Comparison of ENCODE assay signal across 20 cellular contexts in the genomic region with DNA sequence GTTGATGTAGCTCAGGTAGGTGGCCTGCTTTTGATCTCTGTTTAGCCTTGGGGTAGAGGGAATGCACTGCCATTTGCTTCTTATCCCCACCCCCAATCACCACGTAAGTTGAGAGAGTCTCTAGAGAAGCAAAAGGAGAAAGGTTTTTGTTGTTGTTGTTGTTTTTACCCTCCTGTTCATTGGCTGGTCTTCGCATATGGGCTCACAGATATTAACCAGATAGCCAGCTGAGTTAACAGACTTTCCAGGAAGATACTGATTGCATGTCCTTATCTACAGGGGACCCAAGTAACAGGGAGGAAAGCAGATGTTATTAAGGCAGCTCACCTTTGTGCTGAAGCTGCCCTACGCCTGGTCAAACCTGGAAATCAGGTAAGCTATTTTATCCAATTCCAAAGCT. TPM values are rescaled to one million over a fixed set of nuclear protein-coding genes. Genes with fewer than 3 reads are reported as not detected.
DNase-seq lines count a peak whose midpoint lies in the region; ATAC-seq and TF ChIP-seq lines count a peak whose summit lies in the region.
"Had no signal": no experiment of that assay in that cellular context is flagged by ENCODE, and none has a peak within 500 bp of the region (broad histone marks: within the 10 kb centered on the region; RNA-seq: fewer than 3 reads in every experiment).

No MANE protein-coding gene starts in this region.

- no peak overlapping the region for H3K9ac ChIP-seq in mammary epithelial cell (ENCODE audit: insufficient read depth, low read length)
- H3K9ac ChIP-seq in adipocyte (ENCODE audit: low read length): peak overlapping the region; percentile 22

- in situ Hi-C loops in mammary epithelial cell (cut with MboI; ENCODE audit: low sequenced_read_pairs in 2 of 2) (no loop called here), brain microvascular endothelial cell (cut with HindIII; ENCODE audit: low pct_ligation_motif_present, low sequenced_read_pairs) (no loop called here)

- H3K4me1 ChIP-seq in mammary epithelial cell (ENCODE audit: insufficient read depth, low read length): peaks cover 47% of the 10 kb centered on the region
- H3K4me1 ChIP-seq in adipocyte (ENCODE audit: control insufficient read depth, insufficient read depth, low read length): peaks cover 24% of the 10 kb centered on the region

- peaks cover 72% of the 10 kb centered on the region for H3K36me3 Mint-ChIP-seq in MCF 10A (ENCODE audit: insufficient read depth, unreplicated experiment)
- H3K36me3 Mint-ChIP-seq in stimulated activated effector memory CD8-positive, alpha-beta T cell treated with anti-CD3 and anti-CD28 coated beads, Interleukin-12 subunit alpha, Interleukin-12 subunit beta, amount 100 ng/mL, for 72 hours: peaks cover 92% of the 10 kb centered on the region

- peaks cover 38% of the 10 kb centered on the region for H3K36me3 ChIP-seq in mammary epithelial cell (ENCODE audit: insufficient read depth, low read length)
- H3K36me3 ChIP-seq in KOPT-K1 (ENCODE audit: insufficient read depth, low read length): peaks cover 69% of the 10 kb centered on the region
- H3K36me3 ChIP-seq in adipocyte (ENCODE audit: control insufficient read depth, insufficient read depth, low read length, severe bottlenecking): peaks cover 56% of the 10 kb centered on the region
- H3K36me3 ChIP-seq in brain microvascular endothelial cell (replicated peaks): peaks cover 50% of the 10 kb centered on the region

- no peaks in the 10 kb centered on the region for H3K9me3 Mint-ChIP-seq in MCF 10A (ENCODE audit: unreplicated experiment)
- no peaks in the 10 kb centered on the region for H3K9me3 Mint-ChIP-seq in stimulated activated effector memory CD8-positive, alpha-beta T cell treated with anti-CD3 and anti-CD28 coated beads, Interleukin-12 subunit alpha, Interleukin-12 subunit beta, amount 100 ng/mL, for 72 hours
- H3K9me3 Mint-ChIP-seq: mesothelial cell of epicardium had no signal

- H3K79me2 ChIP-seq in mammary epithelial cell (ENCODE audit: insufficient read depth, low read length): peaks cover 56% of the 10 kb centered on the region

- no peak for ATAC-seq in stimulated activated effector memory CD8-positive, alpha-beta T cell treated with anti-CD3 and anti-CD28 coated beads, Interleukin-12 subunit alpha, Interleukin-12 subunit beta, amount 100 ng/mL, for 72 hours
- no peak for ATAC-seq in GM19035 (IDR thresholded peaks at IDR 0.05; ENCODE audit: unreplicated experiment)
- ATAC-seq: heart right ventricle, right cardiac atrium had no signal

- H3K4me1 Mint-ChIP-seq in MCF 10A (ENCODE audit: insufficient read depth, unreplicated experiment): peaks cover 15% of the 10 kb centered on the region
- H3K4me1 Mint-ChIP-seq in stimulated activated effector memory CD8-positive, alpha-beta T cell treated with anti-CD3 and anti-CD28 coated beads, Interleukin-12 subunit alpha, Interleukin-12 subunit beta, amount 100 ng/mL, for 72 hours: peaks cover 46% of the 10 kb centered on the region

- no peak for TF ChIP-seq CTCF in MCF 10A (IDR thresholded peaks at IDR 0.05; ENCODE audit: unreplicated experiment)
- no peak for TF ChIP-seq CTCF in mammary epithelial cell (conservative IDR thresholded peaks at IDR 0.05 in 1 of 2, IDR thresholded peaks at IDR 0.05 in 1 of 2; ENCODE audit: extremely low read depth in 1 of 2, insufficient read depth in 1 of 2, low read depth in 1 of 2, low read length in 2 of 2)
- no peak for TF ChIP-seq CTCF in brain microvascular endothelial cell (IDR thresholded peaks at IDR 0.05; ENCODE audit: low read depth, low read length, missing control alignments)

- BruUV-seq in MCF 10A (replicated peaks; lab: Mats Ljungman, UMichigan): no TSS peak
- no TSS peak for BruUV-seq in mammary epithelial cell (replicated peaks; lab: Mats Ljungman, UMichigan)

- H3K4me3 ChIP-seq in mammary epithelial cell (replicated peaks in 1 of 3; ENCODE audit: insufficient read depth in 1 of 3, low read depth in 2 of 3, low read length in 3 of 3) (no peak overlapping the region), adipocyte (ENCODE audit: low read length) (no peak overlapping the region), brain microvascular endothelial cell (ENCODE audit: low read depth, low read length) (no peak overlapping the region)
- H3K4me3 ChIP-seq: heart right ventricle, suprapubic skin had no signal

- CTCF ChIA-PET in MCF 10A (lab: Yijun Ruan, JAX): interaction anchor here (0.9 to 1.5 kb wide), 7 partner anchors 10 to 116 kb away, joined by 3 to 5 read pairs (median 4); partner anchors contain the start of gene ZC3H10
- CTCF ChIA-PET in mammary epithelial cell (lab: Charles Lee; ENCODE audit: low non-redundant PET): no interaction called here

- H3K27me3 Mint-ChIP-seq in MCF 10A (ENCODE audit: insufficient read depth, unreplicated experiment): no peaks in the 10 kb centered on the region

- intact Hi-C loops in MCF 10A (cut with micrococcal nuclease) (no loop called here), mammary epithelial cell (cut with micrococcal nuclease) (no loop called here)

- H3K27ac ChIP-seq in mammary epithelial cell (ENCODE audit: insufficient read depth, low read depth, low read length) (no peak overlapping the region), KOPT-K1 (ENCODE audit: low read depth, low read length, poor library complexity, severe bottlenecking) (peak overlapping the region; percentile 7), brain microvascular endothelial cell (no peak overlapping the region)
- H3K27ac ChIP-seq: heart right ventricle, suprapubic skin had no signal

- POLR2A ChIA-PET in MCF 10A (lab: Yijun Ruan, JAX): interaction anchor here (0.7 to 10.0 kb wide), 8 partner anchors 10 to 378 kb away, joined by 3 to 249 read pairs (median 4); partner anchors contain the start of genes ESYT1, RAB5B, RPL41 and SUOX

- H3K9me3 ChIP-seq in mammary epithelial cell (replicated peaks; ENCODE audit: insufficient read depth, low read length): no peaks in the 10 kb centered on the region
- no peaks in the 10 kb centered on the region for H3K9me3 ChIP-seq in KOPT-K1 (ENCODE audit: insufficient read depth, low read length, poor library complexity, severe bottlenecking)
- H3K9me3 ChIP-seq in adipocyte (ENCODE audit: control insufficient read depth, low read length): no peaks in the 10 kb centered on the region
- H3K9me3 ChIP-seq: heart right ventricle, suprapubic skin had no signal

- H2AFZ ChIP-seq in mammary epithelial cell (ENCODE audit: low read depth, low read length): no peak overlapping the region

- WGBS in mammary epithelial cell (ENCODE audit: low coverage, missing lambda C conversion rate): 100% methylated on average over 3 of the region's 3 CpGs

- no peaks in the 10 kb centered on the region for H4K20me1 ChIP-seq in mammary epithelial cell (ENCODE audit: insufficient read depth, low read length)

- H3K4me3 Mint-ChIP-seq in MCF 10A (ENCODE audit: unreplicated experiment): peak overlapping the region; percentile 97
- H3K4me3 Mint-ChIP-seq in stimulated activated effector memory CD8-positive, alpha-beta T cell treated with anti-CD3 and anti-CD28 coated beads, Interleukin-12 subunit alpha, Interleukin-12 subunit beta, amount 100 ng/mL, for 72 hours: peak overlapping the region; percentile 100
- H3K4me3 Mint-ChIP-seq: mesothelial cell of epicardium had no signal

- H3K27me3 ChIP-seq in mammary epithelial cell (ENCODE audit: insufficient read depth, low read length) (no peaks in the 10 kb centered on the region), adipocyte (replicated peaks; ENCODE audit: control insufficient read depth, insufficient read depth, low read length) (no peaks in the 10 kb centered on the region), brain microvascular endothelial cell (replicated peaks) (no peaks in the 10 kb centered on the region)
- H3K27me3 ChIP-seq: heart right ventricle, suprapubic skin had no signal

- H3K4me2 ChIP-seq in mammary epithelial cell (ENCODE audit: insufficient read depth, low read depth, low read length): no peak overlapping the region

- no peak overlapping the region for H3K27ac Mint-ChIP-seq in MCF 10A (ENCODE audit: low read depth, unreplicated experiment)
- H3K27ac Mint-ChIP-seq in stimulated activated effector memory CD8-positive, alpha-beta T cell treated with anti-CD3 and anti-CD28 coated beads, Interleukin-12 subunit alpha, Interleukin-12 subunit beta, amount 100 ng/mL, for 72 hours: no peak overlapping the region
- H3K27ac Mint-ChIP-seq: H9 had no signal

- DNase-seq in MCF 10A (ENCODE audit: unreplicated experiment): no peak
- no peak for DNase-seq in mammary epithelial cell
- no peak for DNase-seq in adipocyte (ENCODE audit: low read depth)
- DNase-seq in stimulated activated effector memory CD8-positive, alpha-beta T cell treated with anti-CD3 and anti-CD28 coated beads, Interleukin-12 subunit alpha, Interleukin-12 subunit beta, amount 100 ng/mL, for 72 hours (ENCODE audit: low spot score in 2 of 2): no peak
- no peak for DNase-seq in brain microvascular endothelial cell
- no peak for DNase-seq in SIG-M5 treated with dmso at 0.1 percent for 504 hours (lab: John Stamatoyannopoulos, UW; ENCODE audit: unreplicated experiment)
- DNase-seq: activated naive CD4-positive, alpha-beta T cell treated with Interleukin-2 at 50 U/mL for 16 hours; H9; heart right ventricle; MV-4-11; NCI-H2081 treated with DMSO at 0.1 percent for 48 hours; NCI-H526 treated with DMSO at 0.1 percent for 48 hours; nucleus accumbens; OCI-M1; right cardiac atrium; stimulated activated CD4-positive, alpha-beta T cell treated with anti-CD3 and anti-CD28 coated beads, Interleukin-2, amount 100 ng/mL, for 24 hours had no signal

- dilution Hi-C loops in mammary epithelial cell (cut with HindIII; ENCODE audit: low sequenced_read_pairs): no loop called here

RNA-seq across cellular contexts. Expression of gene PA2G4, which starts 2.9 kb away (rescaled TPM):
- total RNA-seq in MCF 10A (2022) (158 and 205 TPM in 2 replicates), mammary epithelial cell (100 to 1,000 TPM; 127 to 221 TPM)
- polyA plus RNA-seq in mammary epithelial cell: 425 TPM
- 106 TPM for polyA minus RNA-seq in mammary epithelial cell

RNA-seq across cellular contexts. Expression of gene RPL41, which starts 9.2 kb away (rescaled TPM):
- total RNA-seq in MCF 10A (2022): 4,675 and 4,734 TPM in 2 replicates
- 1,000 to 10,000 TPM in 1 of 2 donors, 100 to 1,000 TPM in 1; 847 to 3,248 TPM for total RNA-seq in mammary epithelial cell
- polyA plus RNA-seq in mammary epithelial cell: 7,406 TPM
- polyA minus RNA-seq in mammary epithelial cell: 2,718 TPM

RNA-seq across cellular contexts. Expression of gene ZC3H10, which starts 10.8 kb away (rescaled TPM):
- total RNA-seq in MCF 10A (2022) (2.8 and 3.5 TPM in 2 replicates), mammary epithelial cell (1 to 10 TPM; 2.7 TPM)
- polyA plus RNA-seq in mammary epithelial cell: 0.87 TPM
- 2.1 TPM for polyA minus RNA-seq in mammary epithelial cell

RNA-seq across cellular contexts. Expression of gene ESYT1, which starts 20.8 kb away (rescaled TPM):
- 111 and 123 TPM in 2 replicates for total RNA-seq in MCF 10A (2022)
- total RNA-seq in mammary epithelial cell: 100 to 1,000 TPM; 166 to 366 TPM
- polyA plus RNA-seq in mammary epithelial cell: 236 TPM
- 447 TPM for polyA minus RNA-seq in mammary epithelial cell

RNA-seq across cellular contexts. Expression of gene ERBB3, which starts 27.3 kb away (rescaled TPM):
- total RNA-seq in MCF 10A (2022) (1.1 and 3.7 TPM in 2 replicates), mammary epithelial cell (1 to 10 TPM; 2.0 to 3.6 TPM)
- 4.0 TPM for polyA plus RNA-seq in mammary epithelial cell
- polyA minus RNA-seq in mammary epithelial cell: 9.6 TPM
